ENCODE assay signal across 32 cellular contexts in genomic region chr4:111871802-111872201, GRCh38.
"Had no signal": no experiment of that assay in that cellular context is flagged by ENCODE, and none has a peak within 500 bp of the region (broad histone marks: within the 10 kb centered on the region; RNA-seq: fewer than 3 reads in every experiment).

No MANE protein-coding gene starts in this region.

- H3K4me1 Mint-ChIP-seq: activated CD4-positive, alpha-beta memory T cell treated with anti-CD3 and anti-CD28 coated beads, Interleukin-2, amount 10 ng/mL, durations not matched to agents 7 days and 5 days; activated CD8-positive, alpha-beta memory T cell treated with anti-CD3 and anti-CD28 coated beads, Interleukin-2, amount 10 ng/mL, durations not matched to agents 7 days and 5 days; activated naive CD4-positive, alpha-beta T cell treated with anti-CD3 and anti-CD28 coated beads, Interleukin-2, amount 10 ng/mL, durations not matched to agents 7 days and 5 days; activated naive CD8-positive, alpha-beta T cell treated with anti-CD3 and anti-CD28 coated beads, Interleukin-2, amount 50 U/mL, for 24 hours; brain; T-cell; T-helper 17 cell had no signal

- H3K36me3 Mint-ChIP-seq: activated CD8-positive, alpha-beta memory T cell treated with anti-CD3 and anti-CD28 coated beads, Interleukin-2, amount 10 ng/mL, durations not matched to agents 7 days and 5 days; activated naive CD4-positive, alpha-beta T cell treated with anti-CD3 and anti-CD28 coated beads, Interleukin-2, amount 10 ng/mL, durations not matched to agents 7 days and 5 days; activated naive CD8-positive, alpha-beta T cell; brain; T-cell had no signal

- H3K4me3 ChIP-seq: SJSA1 had no signal

- H3K27me3 ChIP-seq: SJSA1 had no signal

- FAIRE-seq: bronchial epithelial cell had no signal

- H3K4me1 ChIP-seq: SJSA1 had no signal

- H3K4me3 Mint-ChIP-seq: activated CD4-positive, alpha-beta memory T cell treated with anti-CD3 and anti-CD28 coated beads, Interleukin-2, amount 10 ng/mL, durations not matched to agents 7 days and 5 days; activated CD8-positive, alpha-beta memory T cell treated with anti-CD3 and anti-CD28 coated beads, Interleukin-2, amount 10 ng/mL, durations not matched to agents 7 days and 5 days; activated naive CD4-positive, alpha-beta T cell treated with anti-CD3 and anti-CD28 coated beads, Interleukin-2, amount 10 ng/mL, durations not matched to agents 7 days and 5 days; activated naive CD8-positive, alpha-beta T cell; activated naive CD8-positive, alpha-beta T cell treated with anti-CD3 and anti-CD28 coated beads, Interleukin-2, amount 50 U/mL, for 24 hours; brain; T-cell; T-helper 17 cell had no signal

- H3K9me3 ChIP-seq: SJSA1 had no signal

- H3K27ac ChIP-seq: SJSA1, VCaP had no signal

- H3K36me3 ChIP-seq: SJSA1 had no signal

- DNase-seq: activated CD4-positive, alpha-beta memory T cell treated with anti-CD3 and anti-CD28 coated beads, Interleukin-2, amount 10 ng/mL, durations not matched to agents 7 days and 5 days; activated CD4-positive, alpha-beta T cell treated with anti-CD3 and anti-CD28 coated beads for 1 hour; activated CD4-positive, alpha-beta T cell treated with anti-CD3 and anti-CD28 coated beads for 48 hours; activated CD4-positive, CD25-positive, alpha-beta regulatory T cell; activated CD8-positive, alpha-beta memory T cell treated with anti-CD3 and anti-CD28 coated beads for 24 hours; activated CD8-positive, alpha-beta memory T cell treated with anti-CD3 and anti-CD28 coated beads, Interleukin-2, amount 10 ng/mL, durations not matched to agents 7 days and 5 days; activated CD8-positive, alpha-beta memory T cell treated with anti-CD3 and anti-CD28 coated beads, Interleukin-2, amount 50 U/mL, for 48 hours; activated effector memory CD4-positive, alpha-beta T cell treated with Interleukin-2 at 50 U/mL for 16 hours; activated naive CD4-positive, alpha-beta T cell treated with anti-CD3 and anti-CD28 coated beads, Interleukin-2, amount 10 ng/mL, durations not matched to agents 7 days and 5 days; activated naive CD8-positive, alpha-beta T cell treated with anti-CD3 and anti-CD28 coated beads, Interleukin-2, amount 50 U/mL, for 24 hours; activated T-cell treated with anti-CD3 and anti-CD28 coated beads, Interleukin-2, amount 50 U/mL, for 48 hours; anterior cingulate cortex; caudate nucleus; cerebellar nuclear complex; NCI-H1105; NCI-H1417 treated with DMSO at 0.1 percent for 48 hours; NCI-H187 treated with DMSO at 0.1 percent for 48 hours; NCI-H2081; NCI-H2171 treated with DMSO at 0.1 percent for 48 hours; NCI-H2227 treated with DMSO at 0.1 percent for 48 hours; NCI-H446; NCI-H510A treated with DMSO at 0.1 percent for 48 hours; NCI-H526 treated with DMSO at 0.1 percent for 48 hours; RPMI8226; SHP77 treated with DMSO at 0.1 percent for 48 hours; T-cell; T-helper 17 cell had no signal

- H3K27ac Mint-ChIP-seq: activated CD4-positive, alpha-beta memory T cell treated with anti-CD3 and anti-CD28 coated beads, Interleukin-2, amount 10 ng/mL, durations not matched to agents 7 days and 5 days; activated CD8-positive, alpha-beta memory T cell treated with anti-CD3 and anti-CD28 coated beads, Interleukin-2, amount 10 ng/mL, durations not matched to agents 7 days and 5 days; activated naive CD4-positive, alpha-beta T cell treated with anti-CD3 and anti-CD28 coated beads, Interleukin-2, amount 10 ng/mL, durations not matched to agents 7 days and 5 days; activated naive CD8-positive, alpha-beta T cell; activated naive CD8-positive, alpha-beta T cell treated with anti-CD3 and anti-CD28 coated beads, Interleukin-2, amount 50 U/mL, for 24 hours; brain; T-cell; T-helper 17 cell had no signal

- H3K9me3 Mint-ChIP-seq: activated CD4-positive, alpha-beta memory T cell treated with anti-CD3 and anti-CD28 coated beads, Interleukin-2, amount 10 ng/mL, durations not matched to agents 7 days and 5 days; activated naive CD4-positive, alpha-beta T cell treated with anti-CD3 and anti-CD28 coated beads, Interleukin-2, amount 10 ng/mL, durations not matched to agents 7 days and 5 days had no signal

- H3K27me3 Mint-ChIP-seq: activated CD4-positive, alpha-beta memory T cell treated with anti-CD3 and anti-CD28 coated beads, Interleukin-2, amount 10 ng/mL, durations not matched to agents 7 days and 5 days; activated CD8-positive, alpha-beta memory T cell treated with anti-CD3 and anti-CD28 coated beads, Interleukin-2, amount 10 ng/mL, durations not matched to agents 7 days and 5 days; activated naive CD4-positive, alpha-beta T cell treated with anti-CD3 and anti-CD28 coated beads, Interleukin-2, amount 10 ng/mL, durations not matched to agents 7 days and 5 days; activated naive CD8-positive, alpha-beta T cell; activated naive CD8-positive, alpha-beta T cell treated with anti-CD3 and anti-CD28 coated beads, Interleukin-2, amount 50 U/mL, for 24 hours; T-cell; T-helper 17 cell had no signal
